ENCODE assay signal across 16 cellular contexts in the genomic region with DNA sequence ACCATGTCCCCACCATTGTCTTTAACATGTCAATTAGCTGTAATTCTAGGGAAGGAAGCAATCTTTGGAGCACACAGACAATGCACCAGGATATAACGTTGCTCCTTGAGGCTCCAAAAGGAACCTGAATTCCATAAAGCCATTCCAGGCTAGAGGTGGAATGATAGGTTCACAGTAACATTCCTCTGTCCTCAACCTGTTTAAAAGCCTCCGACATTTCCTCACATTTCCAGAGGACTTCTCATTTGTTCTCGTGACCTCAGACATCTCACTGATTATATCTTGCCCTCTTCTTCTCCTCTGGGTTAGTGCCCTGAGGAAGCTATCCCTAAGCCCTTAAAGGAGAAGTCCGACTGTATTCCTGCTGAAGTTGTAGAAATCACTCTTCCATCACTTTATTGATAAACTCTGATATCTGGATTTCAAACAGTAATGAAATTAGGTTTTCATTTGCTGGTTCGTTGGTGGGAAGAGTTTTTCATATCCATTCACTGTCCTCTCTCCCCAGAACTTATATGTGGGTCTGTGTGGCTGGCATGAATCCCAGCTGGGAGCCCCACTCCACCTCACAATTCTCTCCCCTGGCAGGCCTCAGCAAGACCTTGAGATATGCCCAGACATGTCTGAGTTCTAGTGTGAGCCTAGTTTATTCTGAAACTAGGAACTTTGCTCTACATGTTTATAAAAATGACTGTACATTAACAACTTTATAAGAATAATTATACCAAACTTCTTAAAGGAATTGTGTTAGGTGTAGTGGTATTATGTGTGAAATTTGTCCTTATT. TPM values are rescaled to one million over a fixed set of nuclear protein-coding genes. Genes with fewer than 3 reads are reported as not detected.
A peak's percentile ranks its signal among the peaks of the same experiment; 100 is the strongest.
DNase-seq lines count a peak whose midpoint lies in the region; ATAC-seq and TF ChIP-seq lines count a peak whose summit lies in the region.
"Had no signal": no experiment of that assay in that cellular context is flagged by ENCODE, and none has a peak within 500 bp of the region (broad histone marks: within the 10 kb centered on the region; RNA-seq: fewer than 3 reads in every experiment).

No MANE protein-coding gene starts in this region.

- H4K20me1 ChIP-seq in OCI-LY3 (ENCODE audit: insufficient read depth, low read length), result no peaks in the 10 kb centered on the region

- H3K4me3 ChIP-seq in OCI-LY3 (ENCODE audit: low read length), result no peak overlapping the region
- H3K4me3 ChIP-seq: K562, lower lobe of right lung had no signal

- CTCF ChIA-PET in activated naive CD4-positive, alpha-beta T cell treated with anti-CD3 and anti-CD28 coated beads for 36 hours (lab: Charles Lee), result no interaction called here
- CTCF ChIA-PET in T-cell (lab: Charles Lee), result no interaction called here

- intact Hi-C loops in activated naive CD4-positive, alpha-beta T cell treated with anti-CD3 and anti-CD28 coated beads for 36 hours (cut with micrococcal nuclease), result no loop called here

- H3K4me2 ChIP-seq in OCI-LY3 (ENCODE audit: low read length), result no peak overlapping the region

- H3K79me2 ChIP-seq in OCI-LY3 (ENCODE audit: low read length), result no peaks in the 10 kb centered on the region

- peak overlapping the region; percentile 28 for H3K27ac Mint-ChIP-seq in activated naive CD4-positive, alpha-beta T cell treated with anti-CD3 and anti-CD28 coated beads for 36 hours
- H3K27ac Mint-ChIP-seq in activated naive CD4-positive, alpha-beta T cell treated with anti-CD3 and anti-CD28 coated beads, Interleukin-2, amount 50 U/mL, for 72 hours, result peak overlapping the region in 1 of 2 donors; percentile 19
- H3K27ac Mint-ChIP-seq in glutamatergic neuron (ENCODE audit: unreplicated experiment) (peak overlapping the region; percentile 10), type B pancreatic cell (peak overlapping the region; percentile 94), T-cell (no peak overlapping the region)
- H3K27ac Mint-ChIP-seq: activated naive CD4-positive, alpha-beta T cell treated with anti-CD3 and anti-CD28 coated beads, Interleukin-2, amount 50 U/mL, for 24 hours; natural killer cell treated with Interleukin-12 subunit alpha and Interleukin-12 subunit beta and Interleukin-15 and Interleukin-18, amount 100 ng/mL, for 72 hours; T-helper 1 cell treated with Interleukin-12 subunit alpha and Interleukin-12 subunit beta and Interleukin-4 antibody, amounts not matched to agents 30 μg/mL and 1 μg/mL, for 36 hours had no signal

- peaks cover 2% of the 10 kb centered on the region for H3K36me3 Mint-ChIP-seq in activated naive CD4-positive, alpha-beta T cell treated with anti-CD3 and anti-CD28 coated beads for 36 hours (ENCODE audit: low read depth)
- peaks cover 0 to 4% of the 10 kb centered on the region in 2 donors for H3K36me3 Mint-ChIP-seq in activated naive CD4-positive, alpha-beta T cell treated with anti-CD3 and anti-CD28 coated beads, Interleukin-2, amount 50 U/mL, for 72 hours
- H3K36me3 Mint-ChIP-seq in glutamatergic neuron (ENCODE audit: unreplicated experiment) (peaks cover 4% of the 10 kb centered on the region), type B pancreatic cell (no peaks in the 10 kb centered on the region), T-cell (no peaks in the 10 kb centered on the region)
- H3K36me3 Mint-ChIP-seq: activated naive CD4-positive, alpha-beta T cell treated with anti-CD3 and anti-CD28 coated beads, Interleukin-2, amount 50 U/mL, for 24 hours; natural killer cell treated with Interleukin-12 subunit alpha and Interleukin-12 subunit beta and Interleukin-15 and Interleukin-18, amount 100 ng/mL, for 72 hours had no signal

- DNase-seq in activated naive CD4-positive, alpha-beta T cell treated with anti-CD3 and anti-CD28 coated beads for 36 hours, result no peak
- no peak for DNase-seq in activated naive CD4-positive, alpha-beta T cell treated with anti-CD3 and anti-CD28 coated beads, Interleukin-2, amount 50 U/mL, for 72 hours (ENCODE audit: low spot score in 2 of 2)
- DNase-seq in glutamatergic neuron, result no peak
- no peak for DNase-seq in type B pancreatic cell (ENCODE audit: extremely low spot score, unreplicated experiment)
- no peak for DNase-seq in T-cell
- no peak for DNase-seq in T-helper 9 cell
- DNase-seq: activated CD4-positive, alpha-beta T cell treated with anti-CD3 and anti-CD28 coated beads for 1 hour; effector CD4-positive, alpha-beta T cell; foreskin melanocyte; lower lobe of right lung had no signal

- peaks cover 24% of the 10 kb centered on the region for H3K4me1 ChIP-seq in OCI-LY3 (ENCODE audit: low read length)
- H3K4me1 ChIP-seq: lower lobe of right lung had no signal

- H3K9ac ChIP-seq in OCI-LY3 (ENCODE audit: low read length), result no peak overlapping the region

- H2AFZ ChIP-seq in OCI-LY3 (ENCODE audit: low read depth, low read length), result no peak overlapping the region

- H3K27me3 ChIP-seq in OCI-LY3 (ENCODE audit: low read depth, low read length), result no peaks in the 10 kb centered on the region

- TF ChIP-seq CTCF in OCI-LY3 (IDR thresholded peaks at IDR 0.05; ENCODE audit: low read depth, low read length), result no peak
- no peak for TF ChIP-seq CTCF in glutamatergic neuron (IDR thresholded peaks at IDR 0.05; ENCODE audit: partially characterized antibody, unreplicated experiment)
- no peak for TF ChIP-seq CTCF in type B pancreatic cell (conservative IDR thresholded peaks at IDR 0.05)

- no peaks in the 10 kb centered on the region for H3K4me1 Mint-ChIP-seq in activated naive CD4-positive, alpha-beta T cell treated with anti-CD3 and anti-CD28 coated beads for 36 hours (ENCODE audit: low read depth)
- H3K4me1 Mint-ChIP-seq in glutamatergic neuron (ENCODE audit: low read depth, unreplicated experiment) (peaks cover 45% of the 10 kb centered on the region), type B pancreatic cell (ENCODE audit: unreplicated experiment) (peaks cover 31% of the 10 kb centered on the region), T-cell (no peaks in the 10 kb centered on the region)
- H3K4me1 Mint-ChIP-seq: activated naive CD4-positive, alpha-beta T cell treated with anti-CD3 and anti-CD28 coated beads, Interleukin-2, amount 50 U/mL, for 24 hours had no signal

- peak overlapping the region; percentile 3; the same call in 1 of the 2 replicates for H3K27ac ChIP-seq in OCI-LY3 (ENCODE audit: low read length)
- H3K27ac ChIP-seq: lower lobe of right lung had no signal

- POLR2A ChIA-PET in T-cell (lab: Charles Lee), result no interaction called here

- ATAC-seq in activated naive CD4-positive, alpha-beta T cell treated with anti-CD3 and anti-CD28 coated beads, Interleukin-2, amount 50 U/mL, for 72 hours, result no peak
- ATAC-seq in GM21825 (IDR thresholded peaks at IDR 0.05; ENCODE audit: unreplicated experiment) (no peak), T-cell (replicated peaks in 1 of 4) (no peak)
- ATAC-seq: K562; lower lobe of right lung; natural killer cell treated with Interleukin-12 subunit alpha and Interleukin-12 subunit beta and Interleukin-15 and Interleukin-18, amount 100 ng/mL, for 72 hours had no signal

- H3K4me3 Mint-ChIP-seq in activated naive CD4-positive, alpha-beta T cell treated with anti-CD3 and anti-CD28 coated beads for 36 hours, result no peak overlapping the region
- no peak overlapping the region for H3K4me3 Mint-ChIP-seq in glutamatergic neuron (ENCODE audit: unreplicated experiment)
- H3K4me3 Mint-ChIP-seq in type B pancreatic cell, result no peak overlapping the region
- H3K4me3 Mint-ChIP-seq in T-cell, result no peak overlapping the region
- H3K4me3 Mint-ChIP-seq: activated naive CD4-positive, alpha-beta T cell treated with anti-CD3 and anti-CD28 coated beads, Interleukin-2, amount 50 U/mL, for 24 hours; natural killer cell treated with Interleukin-12 subunit alpha and Interleukin-12 subunit beta and Interleukin-15 and Interleukin-18, amount 100 ng/mL, for 72 hours; T-helper 1 cell treated with Interleukin-12 subunit alpha and Interleukin-12 subunit beta and Interleukin-4 antibody, amounts not matched to agents 30 μg/mL and 1 μg/mL, for 36 hours had no signal

- peaks cover 3% of the 10 kb centered on the region for H3K9me3 Mint-ChIP-seq in activated naive CD4-positive, alpha-beta T cell treated with anti-CD3 and anti-CD28 coated beads for 36 hours
- H3K9me3 Mint-ChIP-seq in activated naive CD4-positive, alpha-beta T cell treated with anti-CD3 and anti-CD28 coated beads, Interleukin-2, amount 50 U/mL, for 72 hours, result peaks cover 4% of the 10 kb centered on the region in 2 donors
- H3K9me3 Mint-ChIP-seq in glutamatergic neuron (ENCODE audit: unreplicated experiment) (peaks cover 5% of the 10 kb centered on the region), type B pancreatic cell (peaks cover 8% of the 10 kb centered on the region), T-cell (no peaks in the 10 kb centered on the region)

- peaks cover 17% of the 10 kb centered on the region for H3K27me3 Mint-ChIP-seq in activated naive CD4-positive, alpha-beta T cell treated with anti-CD3 and anti-CD28 coated beads for 36 hours (ENCODE audit: low read depth)
- H3K27me3 Mint-ChIP-seq in glutamatergic neuron (ENCODE audit: unreplicated experiment) (no peaks in the 10 kb centered on the region), type B pancreatic cell (no peaks in the 10 kb centered on the region), T-cell (peaks cover 7 to 10% of the 10 kb centered on the region in 2 donors)

- no peaks in the 10 kb centered on the region for H3K36me3 ChIP-seq in OCI-LY3 (replicated peaks; ENCODE audit: low read depth, low read length)
- H3K36me3 ChIP-seq: lower lobe of right lung had no signal

- H3K9me3 ChIP-seq in OCI-LY3 (ENCODE audit: insufficient read depth, low read length), result no peaks in the 10 kb centered on the region
- H3K9me3 ChIP-seq: lower lobe of right lung had no signal

RNA-seq across cellular contexts. Expression of gene PRSS12, which starts 44.3 kb away (rescaled TPM):
- not detected for total RNA-seq in activated naive CD4-positive, alpha-beta T cell treated with anti-CD3 and anti-CD28 coated beads for 36 hours
- under 1 TPM in 1 of 2 donors, not detected in 1; 0.30 TPM for total RNA-seq in activated naive CD4-positive, alpha-beta T cell treated with anti-CD3 and anti-CD28 coated beads, Interleukin-2, amount 50 U/mL, for 72 hours
- 113 TPM for total RNA-seq in glutamatergic neuron (ENCODE audit: unreplicated experiment)
- total RNA-seq in type B pancreatic cell (ENCODE audit: low replicate concordance), result 14.1 and 23.6 TPM in 2 replicates
- under 1 TPM in 3 of 5 donors, not detected in 2; 0.03 to 0.25 (median 0.18) TPM for total RNA-seq in T-cell
- total RNA-seq: natural killer cell treated with Interleukin-12 subunit alpha and Interleukin-12 subunit beta and Interleukin-15 and Interleukin-18, amount 100 ng/mL, for 72 hours had no signal

Comparison
In these comparisons a context has a peak if more than half of its experiments do, and no peak if none do; other contexts are left out.
1. H3K27ac Mint-ChIP-seq: peak in activated naive CD4-positive, alpha-beta T cell treated with anti-CD3 and anti-CD28 coated beads for 36 hours (single experiment), glutamatergic neuron (single experiment) and type B pancreatic cell (single experiment); none in T-cell (0 of 2).
2. RNA of gene PRSS12, which starts 44.3 kb away (total RNA-seq): 113 TPM in glutamatergic neuron (single experiment) and 14.1 to 23.6 TPM in type B pancreatic cell; 0.30 TPM in activated naive CD4-positive, alpha-beta T cell treated with anti-CD3 and anti-CD28 coated beads, Interleukin-2, amount 50 U/mL, for 72 hours, 0.03 to 0.25 TPM in T-cell and not detected in activated naive CD4-positive, alpha-beta T cell treated with anti-CD3 and anti-CD28 coated beads for 36 hours; every median in the first group is over 10 times any median in the second.